In the genomic region with DNA sequence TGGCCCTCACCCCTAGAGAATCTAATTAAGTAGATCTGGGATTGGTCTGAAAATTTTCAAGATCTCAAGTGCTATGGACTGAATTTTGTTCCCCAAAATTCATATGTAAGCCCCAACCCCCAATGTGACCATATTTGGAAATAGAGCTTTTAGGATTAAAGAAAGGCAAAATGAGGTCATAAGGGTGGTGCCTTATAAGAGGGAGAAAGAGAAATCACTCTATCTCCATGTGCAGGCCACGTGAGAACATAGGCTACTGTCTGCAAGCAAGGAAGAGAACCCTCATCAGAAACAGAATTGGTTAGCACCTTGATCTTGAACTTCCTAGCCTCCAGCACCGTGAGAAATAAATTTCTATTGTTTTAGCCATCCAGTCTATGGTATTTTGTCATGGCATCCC, we compare ENCODE assay signal across 36 cellular contexts.
"Had no signal": no experiment of that assay in that cellular context is flagged by ENCODE, and none has a peak within 500 bp of the region (broad histone marks: within the 10 kb centered on the region; RNA-seq: fewer than 3 reads in every experiment).

No MANE protein-coding gene starts in this region.

- H3K36me3 ChIP-seq: adrenal gland, brain microvascular endothelial cell, breast epithelium, WERI-Rb-1 had no signal

- H3K27me3 ChIP-seq: adrenal gland, body of pancreas, brain microvascular endothelial cell, breast epithelium had no signal

- H3K27ac ChIP-seq: adrenal gland, body of pancreas, brain microvascular endothelial cell, breast epithelium, WERI-Rb-1 had no signal

- ATAC-seq: activated CD4-positive, alpha-beta T cell treated with anti-CD3 and anti-CD28 coated beads for 36 hours; activated CD4-positive, CD25-positive, alpha-beta regulatory T cell treated with anti-CD3 and anti-CD28 coated beads, Interleukin-2, amount 50 U/mL, for 24 hours; activated CD8-positive, alpha-beta memory T cell treated with anti-CD3 and anti-CD28 coated beads, Interleukin-2, amount 10 ng/mL, durations not matched to agents 7 days and 5 days; activated CD8-positive, alpha-beta T cell treated with anti-CD3 and anti-CD28 coated beads, Interleukin-2, amount 10 ng/mL, durations not matched to agents 7 days and 5 days; activated naive CD4-positive, alpha-beta T cell treated with anti-CD3 and anti-CD28 coated beads, Interleukin-2, amount 50 U/mL, for 72 hours; body of pancreas; WTC11 had no signal

- H3K36me3 Mint-ChIP-seq: activated naive CD4-positive, alpha-beta T cell treated with anti-CD3 and anti-CD28 coated beads, Interleukin-2, amount 50 U/mL, for 72 hours; activated naive CD8-positive, alpha-beta T cell treated with anti-CD3 and anti-CD28 coated beads for 36 hours had no signal

- H3K4me3 ChIP-seq: adrenal gland, body of pancreas, breast epithelium had no signal

- H3K9me3 ChIP-seq: adrenal gland, body of pancreas, breast epithelium had no signal

- H3K9me3 Mint-ChIP-seq: activated CD4-positive, alpha-beta memory T cell treated with anti-CD3 and anti-CD28 coated beads, Interleukin-2, amount 10 ng/mL, durations not matched to agents 7 days and 5 days; activated CD4-positive, alpha-beta T cell treated with anti-CD3 and anti-CD28 coated beads, Interleukin-2, amount 10 ng/mL, durations not matched to agents 7 days and 5 days; activated naive CD4-positive, alpha-beta T cell treated with anti-CD3 and anti-CD28 coated beads for 36 hours; activated naive CD4-positive, alpha-beta T cell treated with anti-CD3 and anti-CD28 coated beads, Interleukin-2, amount 50 U/mL, for 72 hours; activated T-cell treated with anti-CD3 and anti-CD28 coated beads, Interleukin-2, amount 50 U/mL, for 24 hours; activated T-helper 2 cell treated with anti-CD3 and anti-CD28 coated beads, Interferon-gamma antibody, Interleukin-2, Interleukin-4, amounts not matched to agents 10 μg/mL and 5 μg/mL and 100 μg/mL, durations not matched to agents 14 hours and 24 hours and 36 hours; T-helper 1 cell treated with Interleukin-12 subunit alpha and Interleukin-12 subunit beta and Interleukin-4 antibody, amounts not matched to agents 30 μg/mL and 1 μg/mL, for 36 hours; T-helper 2 cell treated with Interferon-gamma antibody and Interleukin-4, amounts not matched to agents 5 μg/mL and 100 μg/mL, for 36 hours had no signal

- DNase-seq: activated CD4-positive, alpha-beta memory T cell treated with anti-CD3 and anti-CD28 coated beads, Interleukin-2, amount 10 ng/mL, durations not matched to agents 7 days and 5 days; activated CD4-positive, alpha-beta T cell treated with anti-CD3 and anti-CD28 coated beads for 1 hour; activated CD4-positive, alpha-beta T cell treated with anti-CD3 and anti-CD28 coated beads for 36 hours; activated CD4-positive, alpha-beta T cell treated with anti-CD3 and anti-CD28 coated beads for 48 hours; activated CD4-positive, alpha-beta T cell treated with anti-CD3 and anti-CD28 coated beads, Interleukin-2, amount 10 ng/mL, durations not matched to agents 7 days and 5 days; activated CD4-positive, alpha-beta T cell treated with anti-CD3 and anti-CD28 coated beads, Interleukin-2, amount 50 U/mL, for 48 hours; activated CD4-positive, CD25-positive, alpha-beta regulatory T cell; activated CD8-positive, alpha-beta memory T cell treated with anti-CD3 and anti-CD28 coated beads for 24 hours; activated CD8-positive, alpha-beta memory T cell treated with anti-CD3 and anti-CD28 coated beads, Interleukin-2, amount 10 ng/mL, durations not matched to agents 7 days and 5 days; activated CD8-positive, alpha-beta memory T cell treated with anti-CD3 and anti-CD28 coated beads, Interleukin-2, amount 50 U/mL, for 48 hours; activated CD8-positive, alpha-beta T cell treated with anti-CD3 and anti-CD28 coated beads, Interleukin-2, amount 10 ng/mL, durations not matched to agents 7 days and 5 days; activated effector memory CD4-positive, alpha-beta T cell treated with anti-CD3 and anti-CD28 coated beads, Interleukin-2, amount 50 U/mL, for 16 hours; activated gamma-delta T cell treated with Interleukin-2 at 50 U/mL for 16 hours; activated naive CD4-positive, alpha-beta T cell; activated naive CD4-positive, alpha-beta T cell treated with anti-CD3 and anti-CD28 coated beads for 36 hours; activated naive CD4-positive, alpha-beta T cell treated with anti-CD3 and anti-CD28 coated beads, Interleukin-2, amount 50 U/mL, for 16 hours; activated naive CD8-positive, alpha-beta T cell treated with anti-CD3 and anti-CD28 coated beads for 36 hours; activated T-cell treated with anti-CD3 and anti-CD28 coated beads, Interleukin-2, amount 50 U/mL, for 24 hours; activated T-cell treated with anti-CD3 and anti-CD28 coated beads, Interleukin-2, amount 50 U/mL, for 48 hours; adrenal gland; amniotic stem cell; aorta; body of pancreas; brain microvascular endothelial cell; central memory CD4-positive, alpha-beta T cell; T-helper 1 cell; T-helper 2 cell; T-helper 9 cell; WERI-Rb-1 had no signal

- H3K4me1 ChIP-seq: body of pancreas, breast epithelium had no signal

- H3K4me3 Mint-ChIP-seq: activated CD4-positive, alpha-beta memory T cell treated with anti-CD3 and anti-CD28 coated beads, Interleukin-2, amount 10 ng/mL, durations not matched to agents 7 days and 5 days; activated CD4-positive, alpha-beta T cell treated with anti-CD3 and anti-CD28 coated beads for 36 hours; activated CD4-positive, alpha-beta T cell treated with anti-CD3 and anti-CD28 coated beads, Interleukin-2, amount 10 ng/mL, durations not matched to agents 7 days and 5 days; activated CD8-positive, alpha-beta memory T cell treated with anti-CD3 and anti-CD28 coated beads, Interleukin-2, amount 10 ng/mL, durations not matched to agents 7 days and 5 days; activated CD8-positive, alpha-beta T cell treated with anti-CD3 and anti-CD28 coated beads, Interleukin-2, amount 10 ng/mL, durations not matched to agents 7 days and 5 days; activated naive CD4-positive, alpha-beta T cell treated with anti-CD3 and anti-CD28 coated beads for 36 hours; activated naive CD8-positive, alpha-beta T cell treated with anti-CD3 and anti-CD28 coated beads for 36 hours; activated T-cell treated with anti-CD3 and anti-CD28 coated beads, Interleukin-2, amount 50 U/mL, for 24 hours; T-helper 1 cell treated with Interleukin-12 subunit alpha and Interleukin-12 subunit beta and Interleukin-4 antibody, amounts not matched to agents 30 μg/mL and 1 μg/mL, for 36 hours; T-helper 2 cell treated with Interferon-gamma antibody and Interleukin-4, amounts not matched to agents 5 μg/mL and 100 μg/mL, for 36 hours; WTC11 had no signal

- H3K4me1 Mint-ChIP-seq: activated CD4-positive, alpha-beta T cell treated with anti-CD3 and anti-CD28 coated beads for 36 hours; activated CD4-positive, alpha-beta T cell treated with anti-CD3 and anti-CD28 coated beads, Interleukin-2, amount 10 ng/mL, durations not matched to agents 7 days and 5 days; activated naive CD8-positive, alpha-beta T cell treated with anti-CD3 and anti-CD28 coated beads for 36 hours had no signal

- H3K27me3 Mint-ChIP-seq: activated CD4-positive, alpha-beta memory T cell treated with anti-CD3 and anti-CD28 coated beads, Interleukin-2, amount 10 ng/mL, durations not matched to agents 7 days and 5 days; activated CD4-positive, alpha-beta T cell treated with anti-CD3 and anti-CD28 coated beads for 36 hours; activated CD4-positive, alpha-beta T cell treated with anti-CD3 and anti-CD28 coated beads, Interleukin-2, amount 10 ng/mL, durations not matched to agents 7 days and 5 days; activated T-cell treated with anti-CD3 and anti-CD28 coated beads, Interleukin-2, amount 50 U/mL, for 24 hours had no signal

- H3K27ac Mint-ChIP-seq: activated CD4-positive, alpha-beta memory T cell treated with anti-CD3 and anti-CD28 coated beads, Interleukin-2, amount 10 ng/mL, durations not matched to agents 7 days and 5 days; activated CD4-positive, alpha-beta T cell treated with anti-CD3 and anti-CD28 coated beads for 36 hours; activated CD4-positive, alpha-beta T cell treated with anti-CD3 and anti-CD28 coated beads, Interleukin-2, amount 10 ng/mL, durations not matched to agents 7 days and 5 days; activated CD8-positive, alpha-beta memory T cell treated with anti-CD3 and anti-CD28 coated beads, Interleukin-2, amount 10 ng/mL, durations not matched to agents 7 days and 5 days; activated CD8-positive, alpha-beta T cell treated with anti-CD3 and anti-CD28 coated beads, Interleukin-2, amount 10 ng/mL, durations not matched to agents 7 days and 5 days; activated naive CD4-positive, alpha-beta T cell treated with anti-CD3 and anti-CD28 coated beads for 36 hours; activated naive CD4-positive, alpha-beta T cell treated with anti-CD3 and anti-CD28 coated beads, Interleukin-2, amount 50 U/mL, for 72 hours; activated naive CD8-positive, alpha-beta T cell treated with anti-CD3 and anti-CD28 coated beads for 36 hours; activated T-cell treated with anti-CD3 and anti-CD28 coated beads, Interleukin-2, amount 50 U/mL, for 24 hours; activated T-helper 2 cell treated with anti-CD3 and anti-CD28 coated beads, Interferon-gamma antibody, Interleukin-2, Interleukin-4, amounts not matched to agents 10 μg/mL and 5 μg/mL and 100 μg/mL, durations not matched to agents 14 hours and 24 hours and 36 hours; T-helper 1 cell treated with Interleukin-12 subunit alpha and Interleukin-12 subunit beta and Interleukin-4 antibody, amounts not matched to agents 30 μg/mL and 1 μg/mL, for 36 hours; T-helper 2 cell treated with Interferon-gamma antibody and Interleukin-4, amounts not matched to agents 5 μg/mL and 100 μg/mL, for 36 hours; WTC11 had no signal
